11 cellular contexts compared by ENCODE assay signal in genomic region chr17:35569405-35569804, GRCh38. TPM values are rescaled to one million over a fixed set of nuclear protein-coding genes. Genes with fewer than 3 reads are reported as not detected.
DNase-seq lines count a peak whose midpoint lies in the region; ATAC-seq and TF ChIP-seq lines count a peak whose summit lies in the region.
"Had no signal": no experiment of that assay in that cellular context is flagged by ENCODE, and none has a peak within 500 bp of the region (broad histone marks: within the 10 kb centered on the region; RNA-seq: fewer than 3 reads in every experiment).

No MANE protein-coding gene starts in this region.

- H3K27me3 Mint-ChIP-seq in activated T-cell treated with anti-CD3 and anti-CD28 coated beads, Interleukin-2, amount 50 U/mL, for 24 hours = no peaks in the 10 kb centered on the region
- no peaks in the 10 kb centered on the region for H3K27me3 Mint-ChIP-seq in endothelial cell (ENCODE audit: unreplicated experiment)

- ATAC-seq in PC-3 (no peak), GM21367 (IDR thresholded peaks at IDR 0.05; ENCODE audit: unreplicated experiment) (no peak)
- ATAC-seq: upper lobe of right lung had no signal

- H3K27me3 ChIP-seq in PC-3 (ENCODE audit: low read length) (no peaks in the 10 kb centered on the region), skeletal muscle satellite cell (ENCODE audit: control insufficient read depth, insufficient read depth, low read length) (peaks cover 7% of the 10 kb centered on the region)
- H3K27me3 ChIP-seq: upper lobe of right lung had no signal

- POLR2A ChIA-PET in PC-3 (lab: Charles Lee; ENCODE audit: unreplicated experiment) = no interaction called here

- BruUV-seq in PC-3 (replicated peaks; lab: Mats Ljungman, UMichigan) = no TSS peak

- no peaks in the 10 kb centered on the region for H3K9me2 ChIP-seq in PC-3 (replicated peaks; ENCODE audit: low read length)

- H3K4me2 ChIP-seq in PC-3 (ENCODE audit: low read length) (peak overlapping the region; percentile 92), skeletal muscle satellite cell (ENCODE audit: low read length) (peak overlapping the region; percentile 96)

- no peak overlapping the region for H2AFZ ChIP-seq in PC-3 (ENCODE audit: low read length)

- peak overlapping the region; percentile 96 for H3K27ac Mint-ChIP-seq in activated T-cell treated with anti-CD3 and anti-CD28 coated beads, Interleukin-2, amount 50 U/mL, for 24 hours
- H3K27ac Mint-ChIP-seq in endothelial cell (ENCODE audit: unreplicated experiment) = peak overlapping the region; percentile 27

- CTCF ChIA-PET in PC-3 (lab: Charles Lee) = no interaction called here

- TF ChIP-seq CTCF in PC-3 (conservative IDR thresholded peaks at IDR 0.05; ENCODE audit: low read depth, low read length) = no peak
- no peak for TF ChIP-seq CTCF in endothelial cell (IDR thresholded peaks at IDR 0.05; ENCODE audit: unreplicated experiment)

- H3K9ac ChIP-seq in PC-3 (ENCODE audit: low read length) (peak overlapping the region; percentile 92), skeletal muscle satellite cell (ENCODE audit: low read depth, low read length) (no peak overlapping the region)

- no peak overlapping the region for H3K27ac ChIP-seq in PC-3 (ENCODE audit: low read length)
- H3K27ac ChIP-seq: neutrophil, upper lobe of right lung had no signal

- peaks cover 47% of the 10 kb centered on the region for H3K36me3 Mint-ChIP-seq in activated T-cell treated with anti-CD3 and anti-CD28 coated beads, Interleukin-2, amount 50 U/mL, for 24 hours (ENCODE audit: low read depth)
- H3K36me3 Mint-ChIP-seq in endothelial cell (ENCODE audit: low read depth, unreplicated experiment) = peaks cover 4% of the 10 kb centered on the region

- peaks cover 33% of the 10 kb centered on the region for H3K4me1 Mint-ChIP-seq in activated T-cell treated with anti-CD3 and anti-CD28 coated beads, Interleukin-2, amount 50 U/mL, for 24 hours (ENCODE audit: low read depth)
- H3K4me1 Mint-ChIP-seq in endothelial cell (ENCODE audit: unreplicated experiment) = peaks cover 20% of the 10 kb centered on the region

- no peak for DNase-seq in activated T-cell treated with anti-CD3 and anti-CD28 coated beads, Interleukin-2, amount 50 U/mL, for 24 hours
- DNase-seq in activated T-cell treated with anti-CD3 and anti-CD28 coated beads for 4 hours = no peak
- no peak for DNase-seq in PC-3
- no peak for DNase-seq in endothelial cell (ENCODE audit: low spot score)
- DNase-seq in NCI-H748 treated with DMSO at 0.1 percent for 48 hours (lab: John Stamatoyannopoulos, UW) = no peak
- DNase-seq in NCI-H1048 (lab: John Stamatoyannopoulos, UW) = no peak
- DNase-seq: SW 1271, upper lobe of right lung had no signal

- H3K79me2 ChIP-seq in PC-3 (ENCODE audit: low read length) = peaks cover 44% of the 10 kb centered on the region

- H3K4me1 ChIP-seq in PC-3 (ENCODE audit: insufficient read depth, low read length) = peaks cover 9% of the 10 kb centered on the region; the same call in 1 of the 2 replicates
- H3K4me1 ChIP-seq in skeletal muscle satellite cell (ENCODE audit: control insufficient read depth, insufficient read depth, low read length) = peaks cover 17% of the 10 kb centered on the region

- H3F3A ChIP-seq in PC-3 (ENCODE audit: low read length, unreplicated experiment) = no peaks in the 10 kb centered on the region

- H4K20me1 ChIP-seq in PC-3 (ENCODE audit: low read length) = no peaks in the 10 kb centered on the region

- no peaks in the 10 kb centered on the region for H3K9me3 ChIP-seq in PC-3 (ENCODE audit: low read length)
- no peaks in the 10 kb centered on the region for H3K9me3 ChIP-seq in skeletal muscle satellite cell (replicated peaks; ENCODE audit: low read length)
- H3K9me3 ChIP-seq: neutrophil, upper lobe of right lung had no signal

- H3K36me3 ChIP-seq in PC-3 (ENCODE audit: low read depth, low read length) = no peaks in the 10 kb centered on the region; the same call in 1 of the 2 replicates
- peaks cover 4% of the 10 kb centered on the region for H3K36me3 ChIP-seq in skeletal muscle satellite cell (ENCODE audit: insufficient read depth, low read length)

- H3K9me3 Mint-ChIP-seq in activated T-cell treated with anti-CD3 and anti-CD28 coated beads, Interleukin-2, amount 50 U/mL, for 24 hours = no peaks in the 10 kb centered on the region
- no peaks in the 10 kb centered on the region for H3K9me3 Mint-ChIP-seq in endothelial cell (ENCODE audit: unreplicated experiment)

- intact Hi-C loops in PC-3 (cut with micrococcal nuclease) = no loop called here

- peak overlapping the region; percentile 87 for H3K4me3 ChIP-seq in PC-3 (ENCODE audit: low read length)
- no peak overlapping the region for H3K4me3 ChIP-seq in skeletal muscle satellite cell (ENCODE audit: low read length)

- peak overlapping the region; percentile 93 for H3K4me3 Mint-ChIP-seq in activated T-cell treated with anti-CD3 and anti-CD28 coated beads, Interleukin-2, amount 50 U/mL, for 24 hours
- peak overlapping the region; percentile 81 for H3K4me3 Mint-ChIP-seq in endothelial cell (ENCODE audit: unreplicated experiment)

RNA-seq across cellular contexts. Expression of gene SLFN14, which starts 8.8 kb away (rescaled TPM):
- total RNA-seq in PC-3 (2014; rRNA removed) (not detected in 2 replicates), endothelial cell (ENCODE audit: unreplicated experiment) (0.95 TPM)
- not detected in 2 replicates for total RNA-seq in skeletal muscle satellite cell (2012; rRNA removed)
- total RNA-seq: upper lobe of right lung had no signal

RNA-seq across cellular contexts. Expression of gene PEX12, which starts 9.0 kb away (rescaled TPM):
- total RNA-seq in PC-3 (2014; rRNA removed) (2.4 and 3.9 TPM in 2 replicates), endothelial cell (ENCODE audit: unreplicated experiment) (4.4 TPM)
- 7.1 and 9.2 TPM in 2 replicates for total RNA-seq in skeletal muscle satellite cell (2012; rRNA removed)

RNA-seq across cellular contexts. Expression of gene AP2B1, which starts 17.7 kb away (rescaled TPM):
- total RNA-seq in PC-3 (2014; rRNA removed) = 70.2 and 84.9 TPM in 2 replicates
- total RNA-seq in endothelial cell (ENCODE audit: unreplicated experiment) = 330 TPM
- total RNA-seq in skeletal muscle satellite cell (2012; rRNA removed) = 74.5 and 75.4 TPM in 2 replicates

RNA-seq across cellular contexts. Expression of gene SLFN12L, which starts 31.9 kb away (rescaled TPM):
- total RNA-seq in PC-3 (2014; rRNA removed) = not detected in 2 replicates
- not detected for total RNA-seq in endothelial cell (ENCODE audit: unreplicated experiment)
- total RNA-seq in skeletal muscle satellite cell (2012; rRNA removed) = 0.25 TPM in 1 of 2 replicates, not detected in the other
